Comparison of ENCODE assay signal across 10 cellular contexts in genomic region chr18:13437801-13438506, GRCh38.
DNase-seq lines count a peak whose midpoint lies in the region; ATAC-seq and TF ChIP-seq lines count a peak whose summit lies in the region.
"Had no signal": no experiment of that assay in that cellular context is flagged by ENCODE, and none has a peak within 500 bp of the region (broad histone marks: within the 10 kb centered on the region; RNA-seq: fewer than 3 reads in every experiment).

No MANE protein-coding gene starts in this region.

- H3K4me1 ChIP-seq in upper lobe of right lung (peaks cover 8% of the 10 kb centered on the region), prostate gland (replicated peaks) (no peaks in the 10 kb centered on the region)

- no peaks in the 10 kb centered on the region for H3K9me3 ChIP-seq in KOPT-K1 (ENCODE audit: insufficient read depth, low read length, poor library complexity, severe bottlenecking)
- H3K9me3 ChIP-seq in upper lobe of right lung = no peaks in the 10 kb centered on the region
- H3K9me3 ChIP-seq in prostate gland = no peaks in the 10 kb centered on the region

- ATAC-seq in upper lobe of right lung = no peak
- ATAC-seq in GM18511 (IDR thresholded peaks at IDR 0.05; ENCODE audit: unreplicated experiment) = no peak

- intact Hi-C loops in upper lobe of right lung (cut with DNase I) (no loop called here), prostate gland (cut with DNase I) (loop anchor here (10.0 kb wide), 2 partner anchors 143 to 173 kb away; no protein-coding TSS in a partner anchor)

- no peaks in the 10 kb centered on the region for H3K27me3 Mint-ChIP-seq in activated CD4-positive, alpha-beta memory T cell treated with anti-CD3 and anti-CD28 coated beads, Interleukin-2, amount 10 ng/mL, durations not matched to agents 7 days and 5 days
- H3K27me3 Mint-ChIP-seq in HFFc6 (ENCODE audit: insufficient read depth) = peaks cover 7% of the 10 kb centered on the region

- peak overlapping the region; percentile 72 for H3K27ac Mint-ChIP-seq in activated CD4-positive, alpha-beta memory T cell treated with anti-CD3 and anti-CD28 coated beads, Interleukin-2, amount 10 ng/mL, durations not matched to agents 7 days and 5 days
- no peak overlapping the region for H3K27ac Mint-ChIP-seq in HFFc6

- POLR2A ChIA-PET in activated CD4-positive, alpha-beta memory T cell treated with anti-CD3 and anti-CD28 coated beads, Interleukin-2, amount 10 ng/mL, durations not matched to agents 7 days and 5 days (lab: Charles Lee) = interaction anchor here (0.6 to 1.3 kb wide), 3 partner anchors 27 to 288 kb away, joined by 3 to 5 read pairs (median 3); partner anchors contain the start of genes FAM210A and RNMT

- CTCF ChIA-PET in activated CD4-positive, alpha-beta memory T cell treated with anti-CD3 and anti-CD28 coated beads, Interleukin-2, amount 10 ng/mL, durations not matched to agents 7 days and 5 days (lab: Charles Lee) = interaction anchor here (1.4 kb wide), 1 partner anchor 222 kb away, joined by 4 read pairs; no protein-coding TSS in a partner anchor

- TF ChIP-seq CTCF in HFFc6 (IDR thresholded peaks at IDR 0.05) = no peak
- no peak for TF ChIP-seq CTCF in upper lobe of right lung (IDR thresholded peaks at IDR 0.05)
- no peak for TF ChIP-seq CTCF in prostate gland (IDR thresholded peaks at IDR 0.05)

- H3K36me3 ChIP-seq in KOPT-K1 (ENCODE audit: insufficient read depth, low read length) (no peaks in the 10 kb centered on the region), upper lobe of right lung (no peaks in the 10 kb centered on the region), prostate gland (no peaks in the 10 kb centered on the region)
- H3K36me3 ChIP-seq: cardiac muscle cell had no signal

- H3K4me3 Mint-ChIP-seq in activated CD4-positive, alpha-beta memory T cell treated with anti-CD3 and anti-CD28 coated beads, Interleukin-2, amount 10 ng/mL, durations not matched to agents 7 days and 5 days = peak overlapping the region; percentile 48
- no peak overlapping the region for H3K4me3 Mint-ChIP-seq in HFFc6

- 82% methylated on average over 17 of the region's 17 CpGs for WGBS in prostate gland

- H3K4me3 ChIP-seq in upper lobe of right lung (no peak overlapping the region), prostate gland (no peak overlapping the region)
- H3K4me3 ChIP-seq: cardiac muscle cell had no signal

- no peaks in the 10 kb centered on the region for H3K9me3 Mint-ChIP-seq in activated CD4-positive, alpha-beta memory T cell treated with anti-CD3 and anti-CD28 coated beads, Interleukin-2, amount 10 ng/mL, durations not matched to agents 7 days and 5 days
- peaks cover 23% of the 10 kb centered on the region; the same call in 1 of the 2 replicates for H3K9me3 Mint-ChIP-seq in HFFc6

- no peaks in the 10 kb centered on the region for H3K36me3 Mint-ChIP-seq in activated CD4-positive, alpha-beta memory T cell treated with anti-CD3 and anti-CD28 coated beads, Interleukin-2, amount 10 ng/mL, durations not matched to agents 7 days and 5 days (ENCODE audit: low read depth)
- no peaks in the 10 kb centered on the region for H3K36me3 Mint-ChIP-seq in HFFc6 (ENCODE audit: low read depth)

- TF ChIP-seq POLR2A in prostate gland (IDR thresholded peaks at IDR 0.05) = no peak

- H3K27ac ChIP-seq in KOPT-K1 (ENCODE audit: low read depth, low read length, poor library complexity, severe bottlenecking) (peak overlapping the region; percentile 98), upper lobe of right lung (no peak overlapping the region), prostate gland (no peak overlapping the region)
- H3K27ac ChIP-seq: cardiac muscle cell had no signal

- DNase-seq in activated CD4-positive, alpha-beta memory T cell treated with anti-CD3 and anti-CD28 coated beads, Interleukin-2, amount 10 ng/mL, durations not matched to agents 7 days and 5 days = peak; percentile 54
- DNase-seq in effector CD8-positive, alpha-beta T cell (lab: John Stamatoyannopoulos, UW) = peak; percentile 10
- peak; percentile 31 to 47 for DNase-seq in stimulated activated CD8-positive, alpha-beta memory T cell treated with anti-CD3 and anti-CD28 coated beads, Interleukin-15, amount 100 ng/mL, for 48 hours (ENCODE audit: low read depth in 2 of 2)
- DNase-seq in HFFc6 (no peak), upper lobe of right lung (no peak), prostate gland (ENCODE audit: low spot score) (no peak)
- DNase-seq: SHP77 treated with DMSO at 0.1 percent for 48 hours had no signal

- peaks cover 52% of the 10 kb centered on the region for H3K4me1 Mint-ChIP-seq in activated CD4-positive, alpha-beta memory T cell treated with anti-CD3 and anti-CD28 coated beads, Interleukin-2, amount 10 ng/mL, durations not matched to agents 7 days and 5 days
- peaks cover 11% of the 10 kb centered on the region; the same call in 1 of the 2 replicates for H3K4me1 Mint-ChIP-seq in HFFc6 (ENCODE audit: low read depth)

- H3K27me3 ChIP-seq in upper lobe of right lung (no peaks in the 10 kb centered on the region), prostate gland (replicated peaks; ENCODE audit: insufficient read depth) (no peaks in the 10 kb centered on the region)
- H3K27me3 ChIP-seq: cardiac muscle cell had no signal

Comparison
In these comparisons a context has a peak if more than half of its experiments do, and no peak if none do; other contexts are left out.
1. DNase-seq: peak in activated CD4-positive, alpha-beta memory T cell treated with anti-CD3 and anti-CD28 coated beads, Interleukin-2, amount 10 ng/mL, durations not matched to agents 7 days and 5 days (single experiment), effector CD8-positive, alpha-beta T cell (single experiment) and stimulated activated CD8-positive, alpha-beta memory T cell treated with anti-CD3 and anti-CD28 coated beads, Interleukin-15, amount 100 ng/mL, for 48 hours (2 of 2); none in HFFc6 (single experiment), upper lobe of right lung (single experiment) and prostate gland (single experiment).